1 cellular context compared by ENCODE assay signal in the genomic region with DNA sequence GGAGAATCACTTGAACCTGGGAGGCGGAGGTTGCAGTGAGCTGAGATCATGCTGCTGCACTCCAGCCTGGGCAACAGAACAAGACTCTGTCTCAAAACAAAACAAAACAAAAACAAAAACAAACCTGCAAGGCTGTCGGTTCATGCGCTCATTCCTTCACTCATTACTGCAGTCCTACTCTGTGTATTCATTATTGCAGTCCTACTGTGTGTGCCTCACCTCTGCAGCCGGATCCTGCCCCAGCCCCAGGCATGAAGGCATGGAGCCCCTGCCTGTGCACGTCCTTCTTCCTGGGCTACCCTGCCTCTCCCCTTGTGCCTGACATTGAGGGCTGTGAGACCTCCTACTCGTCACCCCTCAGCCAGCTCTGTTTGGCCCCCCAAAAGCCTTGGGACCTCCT.
TF ChIP-seq lines count a peak whose summit lies in the region.

No MANE protein-coding gene starts in this region.

TF ChIP-seq in H1, 55 proteins besides CTCF, POLR2A, EP300 and RAD21:
- TF ChIP-seq ZNF274 (IDR thresholded peaks at IDR 0.05; ENCODE audit: borderline replicate concordance, extremely low read depth, low read length) (no peak), CREB1 (IDR thresholded peaks at IDR 0.05) (no peak), EZH2 (IDR thresholded peaks at IDR 0.05; ENCODE audit: low read depth, low read length, severe bottlenecking) (no peak)
- TF ChIP-seq, protein P1, sequence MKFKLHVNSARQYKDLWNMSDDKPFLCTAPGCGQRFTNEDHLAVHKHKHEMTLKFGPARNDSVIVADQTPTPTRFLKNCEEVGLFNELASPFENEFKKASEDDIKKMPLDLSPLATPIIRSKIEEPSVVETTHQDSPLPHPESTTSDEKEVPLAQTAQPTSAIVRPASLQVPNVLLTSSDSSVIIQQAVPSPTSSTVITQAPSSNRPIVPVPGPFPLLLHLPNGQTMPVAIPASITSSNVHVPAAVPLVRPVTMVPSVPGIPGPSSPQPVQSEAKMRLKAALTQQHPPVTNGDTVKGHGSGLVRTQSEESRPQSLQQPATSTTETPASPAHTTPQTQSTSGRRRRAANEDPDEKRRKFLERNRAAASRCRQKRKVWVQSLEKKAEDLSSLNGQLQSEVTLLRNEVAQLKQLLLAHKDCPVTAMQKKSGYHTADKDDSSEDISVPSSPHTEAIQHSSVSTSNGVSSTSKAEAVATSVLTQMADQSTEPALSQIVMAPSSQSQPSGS (IDR thresholded peaks at IDR 0.05; ENCODE audit: low read length) = no peak
- TF ChIP-seq, protein P2, sequence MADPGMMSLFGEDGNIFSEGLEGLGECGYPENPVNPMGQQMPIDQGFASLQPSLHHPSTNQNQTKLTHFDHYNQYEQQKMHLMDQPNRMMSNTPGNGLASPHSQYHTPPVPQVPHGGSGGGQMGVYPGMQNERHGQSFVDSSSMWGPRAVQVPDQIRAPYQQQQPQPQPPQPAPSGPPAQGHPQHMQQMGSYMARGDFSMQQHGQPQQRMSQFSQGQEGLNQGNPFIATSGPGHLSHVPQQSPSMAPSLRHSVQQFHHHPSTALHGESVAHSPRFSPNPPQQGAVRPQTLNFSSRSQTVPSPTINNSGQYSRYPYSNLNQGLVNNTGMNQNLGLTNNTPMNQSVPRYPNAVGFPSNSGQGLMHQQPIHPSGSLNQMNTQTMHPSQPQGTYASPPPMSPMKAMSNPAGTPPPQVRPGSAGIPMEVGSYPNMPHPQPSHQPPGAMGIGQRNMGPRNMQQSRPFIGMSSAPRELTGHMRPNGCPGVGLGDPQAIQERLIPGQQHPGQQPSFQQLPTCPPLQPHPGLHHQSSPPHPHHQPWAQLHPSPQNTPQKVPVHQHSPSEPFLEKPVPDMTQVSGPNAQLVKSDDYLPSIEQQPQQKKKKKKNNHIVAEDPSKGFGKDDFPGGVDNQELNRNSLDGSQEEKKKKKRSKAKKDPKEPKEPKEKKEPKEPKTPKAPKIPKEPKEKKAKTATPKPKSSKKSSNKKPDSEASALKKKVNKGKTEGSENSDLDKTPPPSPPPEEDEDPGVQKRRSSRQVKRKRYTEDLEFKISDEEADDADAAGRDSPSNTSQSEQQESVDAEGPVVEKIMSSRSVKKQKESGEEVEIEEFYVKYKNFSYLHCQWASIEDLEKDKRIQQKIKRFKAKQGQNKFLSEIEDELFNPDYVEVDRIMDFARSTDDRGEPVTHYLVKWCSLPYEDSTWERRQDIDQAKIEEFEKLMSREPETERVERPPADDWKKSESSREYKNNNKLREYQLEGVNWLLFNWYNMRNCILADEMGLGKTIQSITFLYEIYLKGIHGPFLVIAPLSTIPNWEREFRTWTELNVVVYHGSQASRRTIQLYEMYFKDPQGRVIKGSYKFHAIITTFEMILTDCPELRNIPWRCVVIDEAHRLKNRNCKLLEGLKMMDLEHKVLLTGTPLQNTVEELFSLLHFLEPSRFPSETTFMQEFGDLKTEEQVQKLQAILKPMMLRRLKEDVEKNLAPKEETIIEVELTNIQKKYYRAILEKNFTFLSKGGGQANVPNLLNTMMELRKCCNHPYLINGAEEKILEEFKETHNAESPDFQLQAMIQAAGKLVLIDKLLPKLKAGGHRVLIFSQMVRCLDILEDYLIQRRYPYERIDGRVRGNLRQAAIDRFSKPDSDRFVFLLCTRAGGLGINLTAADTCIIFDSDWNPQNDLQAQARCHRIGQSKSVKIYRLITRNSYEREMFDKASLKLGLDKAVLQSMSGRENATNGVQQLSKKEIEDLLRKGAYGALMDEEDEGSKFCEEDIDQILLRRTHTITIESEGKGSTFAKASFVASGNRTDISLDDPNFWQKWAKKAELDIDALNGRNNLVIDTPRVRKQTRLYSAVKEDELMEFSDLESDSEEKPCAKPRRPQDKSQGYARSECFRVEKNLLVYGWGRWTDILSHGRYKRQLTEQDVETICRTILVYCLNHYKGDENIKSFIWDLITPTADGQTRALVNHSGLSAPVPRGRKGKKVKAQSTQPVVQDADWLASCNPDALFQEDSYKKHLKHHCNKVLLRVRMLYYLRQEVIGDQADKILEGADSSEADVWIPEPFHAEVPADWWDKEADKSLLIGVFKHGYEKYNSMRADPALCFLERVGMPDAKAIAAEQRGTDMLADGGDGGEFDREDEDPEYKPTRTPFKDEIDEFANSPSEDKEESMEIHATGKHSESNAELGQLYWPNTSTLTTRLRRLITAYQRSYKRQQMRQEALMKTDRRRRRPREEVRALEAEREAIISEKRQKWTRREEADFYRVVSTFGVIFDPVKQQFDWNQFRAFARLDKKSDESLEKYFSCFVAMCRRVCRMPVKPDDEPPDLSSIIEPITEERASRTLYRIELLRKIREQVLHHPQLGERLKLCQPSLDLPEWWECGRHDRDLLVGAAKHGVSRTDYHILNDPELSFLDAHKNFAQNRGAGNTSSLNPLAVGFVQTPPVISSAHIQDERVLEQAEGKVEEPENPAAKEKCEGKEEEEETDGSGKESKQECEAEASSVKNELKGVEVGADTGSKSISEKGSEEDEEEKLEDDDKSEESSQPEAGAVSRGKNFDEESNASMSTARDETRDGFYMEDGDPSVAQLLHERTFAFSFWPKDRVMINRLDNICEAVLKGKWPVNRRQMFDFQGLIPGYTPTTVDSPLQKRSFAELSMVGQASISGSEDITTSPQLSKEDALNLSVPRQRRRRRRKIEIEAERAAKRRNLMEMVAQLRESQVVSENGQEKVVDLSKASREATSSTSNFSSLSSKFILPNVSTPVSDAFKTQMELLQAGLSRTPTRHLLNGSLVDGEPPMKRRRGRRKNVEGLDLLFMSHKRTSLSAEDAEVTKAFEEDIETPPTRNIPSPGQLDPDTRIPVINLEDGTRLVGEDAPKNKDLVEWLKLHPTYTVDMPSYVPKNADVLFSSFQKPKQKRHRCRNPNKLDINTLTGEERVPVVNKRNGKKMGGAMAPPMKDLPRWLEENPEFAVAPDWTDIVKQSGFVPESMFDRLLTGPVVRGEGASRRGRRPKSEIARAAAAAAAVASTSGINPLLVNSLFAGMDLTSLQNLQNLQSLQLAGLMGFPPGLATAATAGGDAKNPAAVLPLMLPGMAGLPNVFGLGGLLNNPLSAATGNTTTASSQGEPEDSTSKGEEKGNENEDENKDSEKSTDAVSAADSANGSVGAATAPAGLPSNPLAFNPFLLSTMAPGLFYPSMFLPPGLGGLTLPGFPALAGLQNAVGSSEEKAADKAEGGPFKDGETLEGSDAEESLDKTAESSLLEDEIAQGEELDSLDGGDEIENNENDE (IDR thresholded peaks at IDR 0.05; ENCODE audit: insufficient replicate concordance, low read length) = no peak
